ENCODE assay signal across 17 cellular contexts in genomic region chr11:95991101-95991500, GRCh38.
DNase-seq lines count a peak whose midpoint lies in the region; ATAC-seq and TF ChIP-seq lines count a peak whose summit lies in the region.
"Had no signal": no experiment of that assay in that cellular context is flagged by ENCODE, and none has a peak within 500 bp of the region (broad histone marks: within the 10 kb centered on the region; RNA-seq: fewer than 3 reads in every experiment).

No MANE protein-coding gene starts in this region.

- H3K4ac ChIP-seq in H9 (ENCODE audit: low read depth, low read length): no peak overlapping the region

- no peaks in the 10 kb centered on the region for H3K23me2 ChIP-seq in H9 (ENCODE audit: insufficient read length, low read depth, low read length, poor library complexity, severe bottlenecking)

- no peak overlapping the region for H3K18ac ChIP-seq in H9 (ENCODE audit: insufficient read length, low read depth, low read length)

- no peak overlapping the region for H3K23ac ChIP-seq in H9 (ENCODE audit: insufficient read length, low read depth, low read length)

- no peak overlapping the region for H3K4me2 ChIP-seq in H9 (ENCODE audit: insufficient read depth, insufficient read length, low read length)

- H2BK12ac ChIP-seq in H9 (ENCODE audit: insufficient read length, low read depth, low read length): no peak overlapping the region

- H4K8ac ChIP-seq in H9 (replicated peaks; ENCODE audit: insufficient read length, low read depth, low read length): no peak overlapping the region

- H3K27me3 Mint-ChIP-seq in CD8-positive, alpha-beta T cell (ENCODE audit: low read depth): no peaks in the 10 kb centered on the region
- no peaks in the 10 kb centered on the region for H3K27me3 Mint-ChIP-seq in H9 (ENCODE audit: low read depth)
- H3K27me3 Mint-ChIP-seq: central memory CD8-positive, alpha-beta T cell had no signal

- no peak overlapping the region for H3K27ac ChIP-seq in CD8-positive, alpha-beta T cell (ENCODE audit: low read depth, low read length)
- peak overlapping the region; percentile 58 for H3K27ac ChIP-seq in epithelial cell of prostate
- no peak overlapping the region for H3K27ac ChIP-seq in H9 (ENCODE audit: insufficient read length, low read depth, low read length)
- H3K27ac ChIP-seq: neutrophil had no signal

- H2BK120ac ChIP-seq in H9 (ENCODE audit: low read depth, low read length, poor library complexity, severe bottlenecking): no peak overlapping the region

- no peak overlapping the region for H3T11ph ChIP-seq in H9 (ENCODE audit: low read length)

- POLR2A ChIA-PET in CD8-positive, alpha-beta T cell (lab: Charles Lee): no interaction called here

- H3K4me1 Mint-ChIP-seq in CD8-positive, alpha-beta T cell (ENCODE audit: low read depth): peaks cover 24% of the 10 kb centered on the region
- H3K4me1 Mint-ChIP-seq in H9: peaks cover 39 to 42% of the 10 kb centered on the region in 2 experiments

- intact Hi-C loops in CD8-positive, alpha-beta T cell (cut with DNase I, micrococcal nuclease): no loop called here

- peaks cover 69% of the 10 kb centered on the region for H3K36me3 Mint-ChIP-seq in CD8-positive, alpha-beta T cell
- no peaks in the 10 kb centered on the region for H3K36me3 Mint-ChIP-seq in H9 (ENCODE audit: insufficient read depth in 1 of 3, low read depth in 3 of 3)
- H3K36me3 Mint-ChIP-seq: WTC11 had no signal

- H2BK20ac ChIP-seq in H9 (ENCODE audit: low read depth, low read length, poor library complexity, severe bottlenecking): no peak overlapping the region

- H3K9ac ChIP-seq in H9 (ENCODE audit: extremely low read depth, insufficient read length, low read length): no peak overlapping the region

- DNase-seq in CD8-positive, alpha-beta T cell: no peak
- DNase-seq in M059J (ENCODE audit: low read depth) (peak; percentile 31), epithelial cell of prostate (ENCODE audit: low read depth, low spot score) (no peak), renal cortical epithelial cell (ENCODE audit: low read depth) (peak; percentile 76), H7 (no peak), epidermal melanocyte (ENCODE audit: insufficient read length, low spot score) (no peak), NCI-H2081 (lab: John Stamatoyannopoulos, UW) (no peak), H9 (no peak)
- DNase-seq: activated naive CD4-positive, alpha-beta T cell treated with anti-CD3 and anti-CD28 coated beads for 36 hours; left ventricle myocardium superior; NCI-H1105 treated with DMSO at 0.1 percent for 48 hours; NCI-H446; SW 1271 had no signal

- H3K9me3 Mint-ChIP-seq in CD8-positive, alpha-beta T cell: no peaks in the 10 kb centered on the region
- H3K9me3 Mint-ChIP-seq in H9: no peaks in the 10 kb centered on the region
- H3K9me3 Mint-ChIP-seq: activated naive CD4-positive, alpha-beta T cell treated with anti-CD3 and anti-CD28 coated beads for 36 hours; central memory CD8-positive, alpha-beta T cell; WTC11 had no signal

- H2BK15ac ChIP-seq in H9 (ENCODE audit: low read depth, low read length): no peak overlapping the region; the same call in 1 of the 2 replicates

- H3K79me1 ChIP-seq in H9 (ENCODE audit: insufficient read depth, low read depth, low read length, poor library complexity, severe bottlenecking): no peaks in the 10 kb centered on the region

- no peak overlapping the region for H3K56ac ChIP-seq in H9 (ENCODE audit: insufficient read length, low read depth, low read length)

- H3K4me3 ChIP-seq in CD8-positive, alpha-beta T cell (ENCODE audit: low read depth, low read length): no peak overlapping the region
- no peak overlapping the region for H3K4me3 ChIP-seq in H7 (ENCODE audit: insufficient read depth, low read depth, low read length)

- no peaks in the 10 kb centered on the region for H3K4me1 ChIP-seq in CD8-positive, alpha-beta T cell (ENCODE audit: insufficient read depth, low read length)
- peaks cover 10% of the 10 kb centered on the region; the same call in 1 of the 2 replicates for H3K4me1 ChIP-seq in H9 (ENCODE audit: insufficient read depth, low read length)

- no peak overlapping the region for H2AFZ ChIP-seq in H9 (ENCODE audit: low read length)

- peak overlapping the region; percentile 30 for H3K27ac Mint-ChIP-seq in CD8-positive, alpha-beta T cell
- 0 out of 7 replicates have a peak overlapping the region, but pooled peaks of 1 of the 3 experiments have one; percentile 44 for H3K27ac Mint-ChIP-seq in H9
- H3K27ac Mint-ChIP-seq: activated naive CD4-positive, alpha-beta T cell treated with anti-CD3 and anti-CD28 coated beads for 36 hours had no signal

- H3K14ac ChIP-seq in H9 (ENCODE audit: insufficient read depth, low read length): no peak overlapping the region

- no peaks in the 10 kb centered on the region for H3K79me2 ChIP-seq in H9 (ENCODE audit: insufficient read depth, low read length)

- H2AK5ac ChIP-seq in H9 (ENCODE audit: insufficient read length, low read length): no peak overlapping the region

- no peak overlapping the region for H4K5ac ChIP-seq in H9 (ENCODE audit: insufficient read length, low read depth, low read length)

- H3K36me3 ChIP-seq in CD8-positive, alpha-beta T cell (ENCODE audit: insufficient read depth, low read length): peaks cover 15% of the 10 kb centered on the region
- no peaks in the 10 kb centered on the region for H3K36me3 ChIP-seq in H7 (replicated peaks; ENCODE audit: control insufficient read depth, insufficient read depth, low read length)
- H3K36me3 ChIP-seq: neutrophil had no signal

- no peaks in the 10 kb centered on the region for H4K20me1 ChIP-seq in H9 (ENCODE audit: control insufficient read depth, insufficient read depth, insufficient read length)

- no peak for ATAC-seq in CD8-positive, alpha-beta T cell
- ATAC-seq: HepG2, left ventricle myocardium superior, WTC11 had no signal

- no CpG with 5 or more reads among the region's 1 CpG for WGBS in H9 (ENCODE audit: extremely low coverage, insufficient read length, low lambda C conversion rate)

- H4K91ac ChIP-seq in H9 (ENCODE audit: insufficient read length, low read depth, low read length): no peak overlapping the region

- H3K4me3 Mint-ChIP-seq in CD8-positive, alpha-beta T cell: no peak overlapping the region
- no peak overlapping the region for H3K4me3 Mint-ChIP-seq in H9
- H3K4me3 Mint-ChIP-seq: activated naive CD4-positive, alpha-beta T cell treated with anti-CD3 and anti-CD28 coated beads for 36 hours; central memory CD8-positive, alpha-beta T cell; WTC11 had no signal

- H3K9me3 ChIP-seq in CD8-positive, alpha-beta T cell (ENCODE audit: low read length): no peaks in the 10 kb centered on the region
- H3K9me3 ChIP-seq in H9 (ENCODE audit: control insufficient read depth, low read depth, low read length): no peaks in the 10 kb centered on the region
- H3K9me3 ChIP-seq: neutrophil had no signal

- CTCF ChIA-PET in CD8-positive, alpha-beta T cell (lab: Charles Lee): interaction anchor here (0.8 kb wide), 1 partner anchor 352 kb away, joined by 3 read pairs; no protein-coding TSS in a partner anchor

- no peak overlapping the region for H2BK5ac ChIP-seq in H9 (ENCODE audit: insufficient read length, low read length)

- no peaks in the 10 kb centered on the region for H3K27me3 ChIP-seq in CD8-positive, alpha-beta T cell (ENCODE audit: insufficient read depth, low read length)
- H3K27me3 ChIP-seq in H7 (ENCODE audit: control insufficient read depth, insufficient read depth, low read length) (no peaks in the 10 kb centered on the region), H9 (ENCODE audit: insufficient read depth, low read length) (no peaks in the 10 kb centered on the region)
- H3K27me3 ChIP-seq: neutrophil had no signal

- TF ChIP-seq CTCF in CD8-positive, alpha-beta T cell (IDR thresholded peaks at IDR 0.05): no peak
- TF ChIP-seq CTCF in H9 (conservative IDR thresholded peaks at IDR 0.05): no peak

Comparison
In these comparisons a context has a peak if more than half of its experiments do, and no peak if none do; other contexts are left out.
1. DNase-seq: peak in M059J (single experiment) and renal cortical epithelial cell (single experiment); none in CD8-positive, alpha-beta T cell (0 of 7), epithelial cell of prostate (single experiment), H7 (single experiment), epidermal melanocyte (single experiment), NCI-H2081 (0 of 2) and H9 (single experiment).